Comparison of ENCODE assay signal across 29 cellular contexts in genomic region chr3:20154078-20154477, GRCh38. TPM values are rescaled to one million over a fixed set of nuclear protein-coding genes. Genes with fewer than 3 reads are reported as not detected.
"Had no signal": no experiment of that assay in that cellular context is flagged by ENCODE, and none has a peak within 500 bp of the region (broad histone marks: within the 10 kb centered on the region; RNA-seq: fewer than 3 reads in every experiment).

No MANE protein-coding gene starts in this region.

- H3K9me3 ChIP-seq: ascending aorta had no signal

- H3K27me3 Mint-ChIP-seq: activated CD4-positive, alpha-beta T cell treated with anti-CD3 and anti-CD28 coated beads, Interleukin-2, amount 10 ng/mL, durations not matched to agents 24 days and 14 days; activated CD8-positive, alpha-beta T cell treated with anti-CD3 and anti-CD28 coated beads for 36 hours; activated naive CD4-positive, alpha-beta T cell treated with anti-CD3 and anti-CD28 coated beads, Interleukin-2, amount 10 ng/mL, durations not matched to agents 7 days and 5 days; activated naive CD8-positive, alpha-beta T cell treated with anti-CD3 and anti-CD28 coated beads for 36 hours; central memory CD8-positive, alpha-beta T cell; T-cell had no signal

- H3K4me3 Mint-ChIP-seq: activated CD4-positive, alpha-beta T cell treated with anti-CD3 and anti-CD28 coated beads, Interleukin-2, amount 10 ng/mL, durations not matched to agents 24 days and 14 days; activated CD8-positive, alpha-beta T cell treated with anti-CD3 and anti-CD28 coated beads for 36 hours; activated naive CD4-positive, alpha-beta T cell treated with anti-CD3 and anti-CD28 coated beads, Interleukin-2, amount 10 ng/mL, durations not matched to agents 7 days and 5 days; activated naive CD8-positive, alpha-beta T cell treated with anti-CD3 and anti-CD28 coated beads for 36 hours; central memory CD8-positive, alpha-beta T cell; T-cell had no signal

- H3K27me3 ChIP-seq: ascending aorta, cardiac muscle cell had no signal

- H3K27ac ChIP-seq: ascending aorta, cardiac muscle cell, PC-9, RWPE1 had no signal

- H3K27ac Mint-ChIP-seq: activated CD4-positive, alpha-beta T cell treated with anti-CD3 and anti-CD28 coated beads, Interleukin-2, amount 10 ng/mL, durations not matched to agents 24 days and 14 days; activated CD8-positive, alpha-beta T cell treated with anti-CD3 and anti-CD28 coated beads for 36 hours; activated naive CD4-positive, alpha-beta T cell treated with anti-CD3 and anti-CD28 coated beads, Interleukin-2, amount 10 ng/mL, durations not matched to agents 7 days and 5 days; activated naive CD8-positive, alpha-beta T cell treated with anti-CD3 and anti-CD28 coated beads for 36 hours had no signal

- ATAC-seq: activated CD8-positive, alpha-beta T cell treated with anti-CD3 and anti-CD28 coated beads for 36 hours; Right ventricle myocardium inferior; SK-N-SH treated with all-trans-retinoic acid at 6 μM for 48 hours; T-cell had no signal

- H3K9me3 Mint-ChIP-seq: activated CD4-positive, alpha-beta T cell treated with anti-CD3 and anti-CD28 coated beads, Interleukin-2, amount 10 ng/mL, durations not matched to agents 24 days and 14 days; activated CD8-positive, alpha-beta T cell treated with anti-CD3 and anti-CD28 coated beads for 36 hours; activated naive CD4-positive, alpha-beta T cell treated with anti-CD3 and anti-CD28 coated beads, Interleukin-2, amount 10 ng/mL, durations not matched to agents 7 days and 5 days; activated naive CD8-positive, alpha-beta T cell treated with anti-CD3 and anti-CD28 coated beads for 36 hours; central memory CD8-positive, alpha-beta T cell; T-cell had no signal

- H3K4me1 Mint-ChIP-seq: activated naive CD8-positive, alpha-beta T cell treated with anti-CD3 and anti-CD28 coated beads for 36 hours; central memory CD8-positive, alpha-beta T cell had no signal

- H3K4me3 ChIP-seq: ascending aorta, cardiac muscle cell, PC-9 had no signal

- DNase-seq: activated CD4-positive, alpha-beta T cell treated with anti-CD3 and anti-CD28 coated beads, Interleukin-2, amount 10 ng/mL, durations not matched to agents 24 days and 14 days; activated CD4-positive, alpha-beta T cell treated with anti-CD3 and anti-CD28 coated beads, Interleukin-2, amount 50 U/mL, for 4 hours; activated CD8-positive, alpha-beta T cell treated with anti-CD3 and anti-CD28 coated beads for 36 hours; activated effector memory CD4-positive, alpha-beta T cell treated with Interleukin-2 at 50 U/mL for 16 hours; activated naive CD4-positive, alpha-beta T cell treated with anti-CD3 and anti-CD28 coated beads, Interleukin-2, amount 10 ng/mL, durations not matched to agents 7 days and 5 days; activated naive CD8-positive, alpha-beta T cell treated with anti-CD3 and anti-CD28 coated beads for 36 hours; activated T-cell treated with anti-CD3 and anti-CD28 coated beads, Interleukin-2, amount 50 U/mL, for 1 hour; amygdala; MM.1S; MV-4-11; NCI-H1092; NCI-H1436 treated with DMSO at 0.1 percent for 48 hours; NCI-H1694 treated with DMSO at 0.1 percent for 48 hours; NCI-H2029; NCI-H345; NCI-H524 treated with DMSO at 0.1 percent for 48 hours; NK-92 treated with Interleukin-12 subunit alpha and Interleukin-12 subunit beta, amount 100 ng/mL, for 24 hours; PC-9; SIG-M5; T-cell; T-helper 2 cell; T1000 had no signal

- FAIRE-seq: RCC 7860 had no signal

RNA-seq across cellular contexts. Expression of gene SGO1, which starts 31.9 kb away (rescaled TPM):
- total RNA-seq: ascending aorta had no signal
